Comparison of ENCODE assay signal across 9 cellular contexts in the genomic region with DNA sequence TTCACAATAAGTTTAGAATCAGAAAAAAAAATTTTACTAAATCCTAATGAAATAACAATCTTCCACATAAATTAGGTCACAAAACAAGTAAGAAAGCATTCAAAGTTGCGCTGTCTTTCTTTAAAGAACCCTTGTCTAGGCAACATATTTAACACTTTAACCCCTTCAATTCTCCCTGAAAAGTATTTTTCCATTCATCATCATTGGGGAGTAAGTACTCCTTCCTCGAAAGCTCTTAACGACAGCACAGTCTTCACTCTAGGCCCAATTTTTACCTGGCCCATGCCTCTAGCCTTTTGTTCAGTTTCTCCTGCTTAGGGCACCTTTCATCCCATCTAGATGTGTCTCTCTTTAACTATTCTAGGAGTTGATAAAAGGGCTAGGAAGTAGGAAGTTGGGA. TPM values are rescaled to one million over a fixed set of nuclear protein-coding genes. Genes with fewer than 3 reads are reported as not detected.
DNase-seq lines count a peak whose midpoint lies in the region; ATAC-seq and TF ChIP-seq lines count a peak whose summit lies in the region.
"Had no signal": no experiment of that assay in that cellular context is flagged by ENCODE, and none has a peak within 500 bp of the region (broad histone marks: within the 10 kb centered on the region; RNA-seq: fewer than 3 reads in every experiment).

No MANE protein-coding gene starts in this region.

- H3K27ac ChIP-seq in liver (ENCODE audit: low read depth in 1 of 2, low read length in 2 of 2), result no peak overlapping the region
- no peak overlapping the region for H3K27ac ChIP-seq in thyroid gland

- H3K27ac Mint-ChIP-seq in activated T-cell treated with anti-CD3 and anti-CD28 coated beads, Interleukin-2, amount 50 U/mL, for 24 hours, result peak overlapping the region; percentile 100
- H3K27ac Mint-ChIP-seq in activated naive CD8-positive, alpha-beta T cell treated with anti-CD3 and anti-CD28 coated beads, Interleukin-2, amount 10 ng/mL, durations not matched to agents 7 days and 5 days, result peak overlapping the region; percentile 69

- no peaks in the 10 kb centered on the region for H3K27me3 ChIP-seq in liver (ENCODE audit: control insufficient read depth in 4 of 4, insufficient read depth in 4 of 4, low read length in 3 of 4)
- no peaks in the 10 kb centered on the region for H3K27me3 ChIP-seq in thyroid gland

- peak overlapping the region; percentile 3 to 65 for H3K9ac ChIP-seq in liver (ENCODE audit: low read depth in 1 of 2, low read length in 2 of 2)

- peaks cover 0 to 7% (median 2%) of the 10 kb centered on the region in 4 donors for H3K36me3 ChIP-seq in liver (ENCODE audit: control insufficient read depth in 4 of 4, insufficient read depth in 3 of 4, low read depth in 1 of 4, low read length in 3 of 4)
- peaks cover 0 to 10% of the 10 kb centered on the region in 2 donors for H3K36me3 ChIP-seq in thyroid gland

- no peak for TF ChIP-seq CTCF in liver (IDR thresholded peaks at IDR 0.05; ENCODE audit: low read depth, low read length, missing input control)
- no peak for TF ChIP-seq CTCF in thyroid gland (IDR thresholded peaks at IDR 0.05)

- H3K4me1 ChIP-seq in liver (ENCODE audit: control insufficient read depth in 4 of 4, insufficient read depth in 4 of 4, low read length in 3 of 4), result peaks cover 6 to 53% (median 38%) of the 10 kb centered on the region in 4 donors
- peaks cover 40 to 42% of the 10 kb centered on the region in 2 donors for H3K4me1 ChIP-seq in thyroid gland

- no peak for DNase-seq in activated T-cell treated with anti-CD3 and anti-CD28 coated beads, Interleukin-2, amount 50 U/mL, for 24 hours
- DNase-seq in activated T-cell treated with anti-CD3 and anti-CD28 coated beads, Interleukin-2, amount 50 U/mL, for 1 hour, result no peak
- no peak for DNase-seq in activated naive CD8-positive, alpha-beta T cell treated with anti-CD3 and anti-CD28 coated beads, Interleukin-2, amount 10 ng/mL, durations not matched to agents 7 days and 5 days
- DNase-seq in thyroid gland (no peak), NCI-H2029 (lab: John Stamatoyannopoulos, UW) (no peak), cerebellum (ENCODE audit: low spot score) (no peak)
- DNase-seq: activated CD8-positive, alpha-beta memory T cell treated with anti-CD3 and anti-CD28 coated beads, Interleukin-2, amount 50 U/mL, for 48 hours had no signal

- H3K9me3 ChIP-seq in liver (ENCODE audit: control insufficient read depth in 4 of 4, low read length in 3 of 4), result no peaks in the 10 kb centered on the region
- no peaks in the 10 kb centered on the region for H3K9me3 ChIP-seq in thyroid gland

- peaks cover 71% of the 10 kb centered on the region for H3K36me3 Mint-ChIP-seq in activated T-cell treated with anti-CD3 and anti-CD28 coated beads, Interleukin-2, amount 50 U/mL, for 24 hours (ENCODE audit: low read depth)
- peaks cover 28% of the 10 kb centered on the region for H3K36me3 Mint-ChIP-seq in activated naive CD8-positive, alpha-beta T cell treated with anti-CD3 and anti-CD28 coated beads, Interleukin-2, amount 10 ng/mL, durations not matched to agents 7 days and 5 days

- POLR2A ChIA-PET in activated naive CD8-positive, alpha-beta T cell treated with anti-CD3 and anti-CD28 coated beads, Interleukin-2, amount 10 ng/mL, durations not matched to agents 7 days and 5 days (lab: Charles Lee), result interaction anchor here (0.6 to 1.1 kb wide), 2 partner anchors 283 to 294 kb away, joined by 3 read pairs; a partner anchor contains a TSS

- H3K9me3 Mint-ChIP-seq in activated T-cell treated with anti-CD3 and anti-CD28 coated beads, Interleukin-2, amount 50 U/mL, for 24 hours, result no peaks in the 10 kb centered on the region
- no peaks in the 10 kb centered on the region for H3K9me3 Mint-ChIP-seq in activated naive CD8-positive, alpha-beta T cell treated with anti-CD3 and anti-CD28 coated beads, Interleukin-2, amount 10 ng/mL, durations not matched to agents 7 days and 5 days

- H3K27me3 Mint-ChIP-seq in activated T-cell treated with anti-CD3 and anti-CD28 coated beads, Interleukin-2, amount 50 U/mL, for 24 hours, result no peaks in the 10 kb centered on the region
- no peaks in the 10 kb centered on the region for H3K27me3 Mint-ChIP-seq in activated naive CD8-positive, alpha-beta T cell treated with anti-CD3 and anti-CD28 coated beads, Interleukin-2, amount 10 ng/mL, durations not matched to agents 7 days and 5 days

- 51% methylated on average over 3 of the region's 3 CpGs for WGBS in liver
- 15 to 20% methylated on average over 3 of the region's 3 CpGs for WGBS in thyroid gland, 2 donors

- peak overlapping the region; percentile 1 to 45 (median 37) for H3K4me3 ChIP-seq in liver (ENCODE audit: low read depth in 1 of 3, low read length in 3 of 3)
- peak overlapping the region in 2 of 3 donors; percentile 24 to 87 for H3K4me3 ChIP-seq in thyroid gland (replicated peaks in 1 of 3)

- no peak for ATAC-seq in activated naive CD8-positive, alpha-beta T cell treated with anti-CD3 and anti-CD28 coated beads, Interleukin-2, amount 10 ng/mL, durations not matched to agents 7 days and 5 days (ENCODE audit: low read depth)
- ATAC-seq in HG03469 (IDR thresholded peaks at IDR 0.05; ENCODE audit: unreplicated experiment), result no peak

- TF ChIP-seq POLR2A in thyroid gland (IDR thresholded peaks at IDR 0.05), result no peak

- H3K4me1 Mint-ChIP-seq in activated T-cell treated with anti-CD3 and anti-CD28 coated beads, Interleukin-2, amount 50 U/mL, for 24 hours (ENCODE audit: low read depth), result peaks cover 67% of the 10 kb centered on the region
- peaks cover 43% of the 10 kb centered on the region for H3K4me1 Mint-ChIP-seq in activated naive CD8-positive, alpha-beta T cell treated with anti-CD3 and anti-CD28 coated beads, Interleukin-2, amount 10 ng/mL, durations not matched to agents 7 days and 5 days

- peak overlapping the region; percentile 91 for H3K4me3 Mint-ChIP-seq in activated T-cell treated with anti-CD3 and anti-CD28 coated beads, Interleukin-2, amount 50 U/mL, for 24 hours
- H3K4me3 Mint-ChIP-seq in activated naive CD8-positive, alpha-beta T cell treated with anti-CD3 and anti-CD28 coated beads, Interleukin-2, amount 10 ng/mL, durations not matched to agents 7 days and 5 days, result peak overlapping the region; percentile 97

- TF ChIP-seq RAD21 in liver (IDR thresholded peaks at IDR 0.05), result no peak

- intact Hi-C loops in thyroid gland (cut with DNase I), result no loop called here

TF ChIP-seq in liver, 16 proteins besides CTCF, POLR2A, EP300 and RAD21:
- no peak for TF ChIP-seq FOXA2 (IDR thresholded peaks at IDR 0.05)
- TF ChIP-seq, protein P1, sequence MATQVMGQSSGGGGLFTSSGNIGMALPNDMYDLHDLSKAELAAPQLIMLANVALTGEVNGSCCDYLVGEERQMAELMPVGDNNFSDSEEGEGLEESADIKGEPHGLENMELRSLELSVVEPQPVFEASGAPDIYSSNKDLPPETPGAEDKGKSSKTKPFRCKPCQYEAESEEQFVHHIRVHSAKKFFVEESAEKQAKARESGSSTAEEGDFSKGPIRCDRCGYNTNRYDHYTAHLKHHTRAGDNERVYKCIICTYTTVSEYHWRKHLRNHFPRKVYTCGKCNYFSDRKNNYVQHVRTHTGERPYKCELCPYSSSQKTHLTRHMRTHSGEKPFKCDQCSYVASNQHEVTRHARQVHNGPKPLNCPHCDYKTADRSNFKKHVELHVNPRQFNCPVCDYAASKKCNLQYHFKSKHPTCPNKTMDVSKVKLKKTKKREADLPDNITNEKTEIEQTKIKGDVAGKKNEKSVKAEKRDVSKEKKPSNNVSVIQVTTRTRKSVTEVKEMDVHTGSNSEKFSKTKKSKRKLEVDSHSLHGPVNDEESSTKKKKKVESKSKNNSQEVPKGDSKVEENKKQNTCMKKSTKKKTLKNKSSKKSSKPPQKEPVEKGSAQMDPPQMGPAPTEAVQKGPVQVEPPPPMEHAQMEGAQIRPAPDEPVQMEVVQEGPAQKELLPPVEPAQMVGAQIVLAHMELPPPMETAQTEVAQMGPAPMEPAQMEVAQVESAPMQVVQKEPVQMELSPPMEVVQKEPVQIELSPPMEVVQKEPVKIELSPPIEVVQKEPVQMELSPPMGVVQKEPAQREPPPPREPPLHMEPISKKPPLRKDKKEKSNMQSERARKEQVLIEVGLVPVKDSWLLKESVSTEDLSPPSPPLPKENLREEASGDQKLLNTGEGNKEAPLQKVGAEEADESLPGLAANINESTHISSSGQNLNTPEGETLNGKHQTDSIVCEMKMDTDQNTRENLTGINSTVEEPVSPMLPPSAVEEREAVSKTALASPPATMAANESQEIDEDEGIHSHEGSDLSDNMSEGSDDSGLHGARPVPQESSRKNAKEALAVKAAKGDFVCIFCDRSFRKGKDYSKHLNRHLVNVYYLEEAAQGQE (IDR thresholded peaks at IDR 0.05), result no peak

RNA-seq across cellular contexts. Expression of a gene that starts 2.6 kb away (rescaled TPM):
- 10 to 100 TPM; 59.9 to 66.8 TPM for total RNA-seq in activated naive CD8-positive, alpha-beta T cell treated with anti-CD3 and anti-CD28 coated beads, Interleukin-2, amount 10 ng/mL, durations not matched to agents 7 days and 5 days
- 10 to 100 TPM; 29.6 to 39.8 TPM for total RNA-seq in liver
- 10 to 100 TPM; 25.1 to 30.8 TPM for polyA plus RNA-seq in liver
- total RNA-seq in thyroid gland, result 100 to 1,000 TPM in 3 of 4 donors, 10 to 100 TPM in 1; 87.6 to 169 (median 123) TPM
- total RNA-seq in cerebellum, result 69.4 TPM

RNA-seq across cellular contexts. Expression of a gene that starts 23.2 kb away (rescaled TPM):
- total RNA-seq in activated naive CD8-positive, alpha-beta T cell treated with anti-CD3 and anti-CD28 coated beads, Interleukin-2, amount 10 ng/mL, durations not matched to agents 7 days and 5 days, result 10 to 100 TPM; 19.2 to 19.4 TPM
- total RNA-seq in liver (1 to 10 TPM; 3.6 to 7.4 TPM), thyroid gland (10 to 100 TPM; 21.4 to 26.7 (median 24.5) TPM), cerebellum (59.5 TPM)
- 1 to 10 TPM; 3.7 to 3.8 TPM for polyA plus RNA-seq in liver
